Comparison of ENCODE assay signal across 9 cellular contexts in the genomic region with DNA sequence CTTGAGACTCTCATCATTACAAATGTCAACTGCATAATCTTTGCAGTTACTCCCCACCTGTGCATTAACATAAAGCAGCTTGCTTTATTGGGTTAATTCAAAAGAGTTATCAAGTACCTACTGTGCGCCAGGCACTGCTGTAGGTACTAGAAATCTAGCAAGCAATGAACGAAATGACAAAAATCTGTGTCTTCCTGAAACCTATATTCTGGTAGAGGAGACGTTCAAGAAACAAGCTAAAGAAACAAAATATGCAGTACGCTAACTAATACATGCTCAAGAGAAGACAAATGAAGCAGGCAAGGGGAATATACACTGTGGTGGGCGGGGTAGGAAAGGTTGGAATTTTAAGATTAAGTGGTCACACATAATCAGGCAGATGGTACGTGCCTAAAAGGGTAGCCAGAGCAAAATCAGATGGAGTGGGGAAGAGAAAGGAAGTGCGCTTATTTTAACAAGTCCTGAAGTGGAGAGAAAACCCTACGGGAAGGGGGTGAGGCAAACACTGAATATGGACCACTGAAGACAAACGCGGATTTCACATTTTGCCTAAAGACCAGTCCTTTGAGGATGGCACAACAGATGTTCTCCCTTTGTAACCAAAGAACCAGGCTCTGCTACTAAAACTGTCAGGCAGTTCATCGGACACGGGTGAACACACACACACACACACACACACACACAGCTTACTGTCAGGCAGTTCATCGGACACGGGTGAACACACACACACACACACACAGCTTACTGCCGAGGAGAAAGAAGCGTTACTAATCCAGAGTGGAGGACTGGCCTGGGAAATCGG. TPM values are rescaled to one million over a fixed set of nuclear protein-coding genes. Genes with fewer than 3 reads are reported as not detected.
DNase-seq lines count a peak whose midpoint lies in the region; ATAC-seq, FAIRE-seq and TF ChIP-seq lines count a peak whose summit lies in the region.
"Had no signal": no experiment of that assay in that cellular context is flagged by ENCODE, and none has a peak within 500 bp of the region (broad histone marks: within the 10 kb centered on the region; RNA-seq: fewer than 3 reads in every experiment).

No MANE protein-coding gene starts in this region.

- peak overlapping the region; percentile 86 for H3K4me2 ChIP-seq in astrocyte (ENCODE audit: low read length)

- H3K36me3 Mint-ChIP-seq in astrocyte (ENCODE audit: low read depth, unreplicated experiment): no peaks in the 10 kb centered on the region

- H3K27ac Mint-ChIP-seq in astrocyte (ENCODE audit: unreplicated experiment): no peak overlapping the region

- peak overlapping the region; percentile 79 for H3K4me3 Mint-ChIP-seq in astrocyte (ENCODE audit: unreplicated experiment)

- peaks cover 2% of the 10 kb centered on the region for H3K27me3 Mint-ChIP-seq in astrocyte (ENCODE audit: low read depth, unreplicated experiment)

- peak overlapping the region; percentile 73 for H2AFZ ChIP-seq in astrocyte (ENCODE audit: low read depth, low read length)

- no peaks in the 10 kb centered on the region for H3K27me3 ChIP-seq in MG63
- H3K27me3 ChIP-seq in astrocyte (ENCODE audit: insufficient read depth, low read length): peaks cover 12% of the 10 kb centered on the region

- H3K79me2 ChIP-seq in astrocyte (ENCODE audit: insufficient read depth, low read length): no peaks in the 10 kb centered on the region

- no peak overlapping the region for H3K27ac ChIP-seq in astrocyte (ENCODE audit: low read depth, low read length)

- in situ Hi-C loops in G401 (cut with HindIII; ENCODE audit: low sequenced_read_pairs): no loop called here

- no peaks in the 10 kb centered on the region for H3K4me1 ChIP-seq in astrocyte (ENCODE audit: insufficient read depth, low read length)

- ATAC-seq in left lobe of liver (peak; percentile 57), HG02981 (IDR thresholded peaks at IDR 0.05; ENCODE audit: unreplicated experiment) (no peak), HG03039 (IDR thresholded peaks at IDR 0.05; ENCODE audit: unreplicated experiment) (no peak)

- DNase-seq in G401 (ENCODE audit: low spot score) (peak; percentile 24), MG63 (no peak), astrocyte (ENCODE audit: low read depth) (peak; percentile 21), left lobe of liver (ENCODE audit: low spot score) (no peak)
- no peak for DNase-seq in stimulated activated naive CD4-positive, alpha-beta T cell treated with Interleukin-2 at 50 U/mL for 16 hours (lab: John Stamatoyannopoulos, UW)
- no peak for DNase-seq in stimulated activated CD4-positive, alpha-beta T cell treated with anti-CD3 and anti-CD28 coated beads, Interleukin-12 subunit alpha, Interleukin-12 subunit beta, amount 100 ng/mL, for 4 hours

- H4K20me1 ChIP-seq in astrocyte (ENCODE audit: insufficient read depth, low read length): no peaks in the 10 kb centered on the region

- no peak overlapping the region for H3K9ac ChIP-seq in astrocyte (ENCODE audit: low read length)

- no peaks in the 10 kb centered on the region for H3K36me3 ChIP-seq in MG63
- H3K36me3 ChIP-seq in astrocyte (ENCODE audit: insufficient read depth, low read length): no peaks in the 10 kb centered on the region

- peaks cover 8% of the 10 kb centered on the region for H3K4me1 Mint-ChIP-seq in astrocyte (ENCODE audit: low read depth, unreplicated experiment)

- FAIRE-seq in astrocyte (lab: Jason Lieb, UNC): no peak

- peaks cover 2% of the 10 kb centered on the region for H3K9me3 Mint-ChIP-seq in astrocyte (ENCODE audit: unreplicated experiment)

- H3K4me3 ChIP-seq in MG63 (peak overlapping the region; percentile 70), astrocyte (ENCODE audit: insufficient read depth, low read depth, low read length) (peak overlapping the region; percentile 55)

- H3K9me3 ChIP-seq in MG63: no peaks in the 10 kb centered on the region
- H3K9me3 ChIP-seq in astrocyte (ENCODE audit: insufficient read depth, low read depth, low read length): no peaks in the 10 kb centered on the region

- no peak for TF ChIP-seq CTCF in astrocyte (IDR thresholded peaks at IDR 0.05; ENCODE audit: insufficient read depth, low read depth, low read length)

RNA-seq across cellular contexts. Expression of gene ELOVL2, which starts 1.2 kb away (rescaled TPM):
- total RNA-seq in G401 (2014; rRNA removed; shearing (Covaris generic)): 4.6 and 6.6 TPM in 2 replicates
- 41.8 and 56.3 TPM in 2 replicates for total RNA-seq in MG63 (2014; rRNA removed; shearing (Covaris generic); ENCODE audit: low replicate concordance)
- total RNA-seq in astrocyte (4.6 and 5.7 TPM in 2 replicates), left lobe of liver (5.9 TPM)
- total RNA-seq: lung microvascular endothelial cell had no signal

RNA-seq across cellular contexts. Expression of gene SMIM13, which starts 50.7 kb away (rescaled TPM):
- 17.3 and 18.5 TPM in 2 replicates for total RNA-seq in G401 (2014; rRNA removed; shearing (Covaris generic))
- total RNA-seq in MG63 (2014; rRNA removed; shearing (Covaris generic); ENCODE audit: low replicate concordance): 18.6 and 27.3 TPM in 2 replicates
- 23.7 and 24.2 TPM in 2 replicates for total RNA-seq in astrocyte
- total RNA-seq in left lobe of liver: 5.9 TPM

Comparison
In these comparisons a context has a peak if more than half of its experiments do, and no peak if none do; other contexts are left out.
1. DNase-seq: peak in G401 (single experiment) and astrocyte (single experiment); none in MG63 (single experiment), left lobe of liver (single experiment), stimulated activated naive CD4-positive, alpha-beta T cell treated with Interleukin-2 at 50 U/mL for 16 hours (single experiment) and stimulated activated CD4-positive, alpha-beta T cell treated with anti-CD3 and anti-CD28 coated beads, Interleukin-12 subunit alpha, Interleukin-12 subunit beta, amount 100 ng/mL, for 4 hours (single experiment).